Comparison of ENCODE assay signal across 8 cellular contexts in the genomic region with DNA sequence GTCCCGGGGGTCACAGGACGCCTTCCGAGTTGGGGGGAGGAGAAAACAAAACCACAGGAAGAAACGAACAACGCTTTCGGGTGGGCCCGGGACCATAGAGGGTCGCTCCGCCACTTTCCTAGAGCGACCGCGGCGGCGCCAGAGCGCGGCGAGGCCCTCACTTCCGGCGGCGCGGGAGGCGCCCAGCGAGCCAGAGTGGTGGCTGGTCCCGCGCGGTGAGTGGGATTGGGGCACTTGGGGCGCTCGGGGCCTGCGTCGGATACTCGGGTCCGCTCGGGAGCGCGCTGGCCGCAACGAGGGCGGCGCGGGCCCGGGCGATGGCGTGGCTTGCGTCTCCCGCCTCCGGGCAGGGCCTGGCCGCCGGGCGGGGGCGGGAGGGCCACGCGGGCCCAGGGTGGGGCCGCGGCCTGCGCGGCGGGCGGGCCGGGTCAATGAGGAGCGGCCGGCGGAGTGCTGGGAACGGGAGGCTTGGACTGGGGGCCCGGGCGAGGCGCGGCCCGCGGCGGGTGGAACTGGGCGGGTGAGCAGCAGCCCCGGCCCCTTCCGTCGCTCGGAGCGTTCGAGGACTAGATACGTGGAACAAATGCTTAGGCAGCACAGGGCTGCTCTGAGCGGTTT. TPM values are rescaled to one million over a fixed set of nuclear protein-coding genes. Genes with fewer than 3 reads are reported as not detected.
A peak's percentile ranks its signal among the peaks of the same experiment; 100 is the strongest.
DNase-seq lines count a peak whose midpoint lies in the region; ATAC-seq and TF ChIP-seq lines count a peak whose summit lies in the region.

A gene (plus strand): TSS at position 160 of the 618 bp plus-strand sequence. CDS start 2,446 bp downstream, outside the sequence.

- TF ChIP-seq CTCF in RWPE2 (IDR thresholded peaks at IDR 0.05; ENCODE audit: poor library complexity, severe bottlenecking) (no peak), omental fat pad (IDR thresholded peaks at IDR 0.05) (no peak)

- H3K27ac ChIP-seq in RWPE2 (ENCODE audit: poor library complexity, severe bottlenecking), result peak within 1 kb of the TSS; percentile 90
- H3K27ac ChIP-seq in thymus (ENCODE audit: low read depth), result peak within 1 kb of the TSS; percentile 95

- H3K4me1 ChIP-seq in RWPE2 (ENCODE audit: insufficient read depth, poor library complexity, severe bottlenecking), result peaks cover 7% of the 10 kb centered on the region
- H3K4me1 ChIP-seq in thymus (ENCODE audit: control insufficient read depth, insufficient read depth, low read length), result peaks cover 21% of the 10 kb centered on the region

- under 1% methylated on average over 79 of the region's 79 CpGs for WGBS in thymus

- H3K36me3 ChIP-seq in RWPE2 (ENCODE audit: low read depth) (peaks cover 16% of the 10 kb centered on the region), thymus (ENCODE audit: control insufficient read depth, insufficient read depth) (peaks cover 9% of the 10 kb centered on the region)

- H3K9me3 ChIP-seq in RWPE2 (ENCODE audit: severe bottlenecking) (no peaks in the 10 kb centered on the region), thymus (ENCODE audit: control insufficient read depth) (no peaks in the 10 kb centered on the region)

- H3K4me3 ChIP-seq in RWPE2 (ENCODE audit: severe bottlenecking) (peak within 1 kb of the TSS; percentile 55), thymus (ENCODE audit: low read length) (peak within 1 kb of the TSS; percentile 76)

- H3K27me3 ChIP-seq in RWPE2 (ENCODE audit: insufficient read depth, poor library complexity, severe bottlenecking) (no peaks in the 10 kb centered on the region), thymus (ENCODE audit: control insufficient read depth, insufficient read depth) (no peaks in the 10 kb centered on the region)

- ATAC-seq in GM19438 (IDR thresholded peaks at IDR 0.05; ENCODE audit: low read depth, unreplicated experiment) (peak; percentile 84), HG03565 (IDR thresholded peaks at IDR 0.05; ENCODE audit: unreplicated experiment) (peak; percentile 68), RWPE2 (ENCODE audit: low read depth) (peak; percentile 64), omental fat pad (ENCODE audit: low FRiP score) (peak; percentile 85)

- DNase-seq in COR-L47 (lab: John Stamatoyannopoulos, UW) (peak; percentile 20), RWPE2 (ENCODE audit: low spot score) (no peak), germinal center (ENCODE audit: low spot score) (peak; percentile 78), omental fat pad (ENCODE audit: low spot score) (no peak)
- DNase-seq in activated gamma-delta T cell treated with anti-CD3 and anti-CD28 coated beads, Interleukin-2, amount 50 U/mL, for 16 hours (ENCODE audit: low read depth), result peak; percentile 69

RNA-seq across cellular contexts. Expression of the gene that starts here (rescaled TPM):
- 10 to 100 TPM; 25.9 to 51.7 (median 37.7) TPM for total RNA-seq in omental fat pad
- 51.7 TPM for polyA plus RNA-seq in thymus

Comparison
In these comparisons a context has a peak if more than half of its experiments do, and no peak if none do; other contexts are left out.
1. DNase-seq: peak in COR-L47 (single experiment), activated gamma-delta T cell treated with anti-CD3 and anti-CD28 coated beads, Interleukin-2, amount 50 U/mL, for 16 hours (single experiment) and germinal center (single experiment); none in RWPE2 (single experiment) and omental fat pad (single experiment).
2. Peak in every context shown above with its lines, with median percentiles within 50 percentile points of each other: ATAC-seq.